25 cellular contexts compared by ENCODE assay signal in the genomic region with DNA sequence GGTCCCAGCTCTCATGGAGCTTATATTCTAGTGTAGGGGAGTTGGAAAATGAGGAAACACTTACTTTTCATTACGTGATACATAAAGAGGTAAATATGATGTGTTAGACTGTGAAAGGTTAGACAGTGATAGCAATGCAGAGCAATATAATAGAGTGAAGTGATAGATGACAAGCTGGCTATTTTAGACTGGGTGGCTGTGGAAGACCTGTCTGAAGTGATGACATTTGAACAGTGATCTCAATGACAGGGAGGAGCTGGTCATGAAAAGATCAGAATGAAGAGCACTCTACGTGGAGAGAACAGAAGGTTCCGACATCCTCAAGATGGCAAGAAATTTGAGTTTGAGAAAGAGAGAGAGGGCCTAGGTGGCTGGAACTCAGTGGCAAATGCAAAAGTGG.
"Had no signal": no experiment of that assay in that cellular context is flagged by ENCODE, and none has a peak within 500 bp of the region (broad histone marks: within the 10 kb centered on the region; RNA-seq: fewer than 3 reads in every experiment).

No MANE protein-coding gene starts in this region.

- H3K4me2 ChIP-seq: neural progenitor cell had no signal

- H3K4me3 ChIP-seq: neural progenitor cell, ovary, psoas muscle, right lobe of liver, sigmoid colon, stomach, thoracic aorta, thyroid gland, tibial nerve, upper lobe of left lung, vagina had no signal

- H3K36me3 ChIP-seq: neural progenitor cell, ovary, right lobe of liver, sigmoid colon, stomach, thoracic aorta, thyroid gland, tibial nerve, upper lobe of left lung, vagina had no signal

- H3K4me1 ChIP-seq: neural progenitor cell, right lobe of liver, thyroid gland, upper lobe of left lung, vagina had no signal

- H3K79me2 ChIP-seq: parathyroid adenoma had no signal

- DNase-seq: natural killer cell; occipital lobe; ovary; posterior cingulate gyrus; psoas muscle; right lobe of liver; sigmoid colon; small intestine; stimulated activated CD4-positive, alpha-beta T cell treated with anti-CD3 and anti-CD28 coated beads, Interleukin-15, amount 100 ng/mL, for 24 hours; stimulated activated CD4-positive, alpha-beta T cell treated with anti-CD3 and anti-CD28 coated beads, Interleukin-2, amount 100 ng/mL, for 24 hours; stimulated activated CD4-positive, alpha-beta T cell treated with anti-CD3 and anti-CD28 coated beads, Interleukin-2, amount 100 ng/mL, for 48 hours; stimulated activated CD4-positive, alpha-beta T cell treated with anti-CD3 and anti-CD28 coated beads, Interleukin-4, amount 100 ng/mL, for 24 hours; stimulated activated naive B cell treated with anti-CD40 and anti-IgM and Interleukin-4, amounts not matched to agents 10 μg/mL and 1 μg/mL and 100 μg/mL, for 72 hours; stimulated activated naive CD4-positive, alpha-beta T cell treated with Interleukin-2 at 50 U/mL for 16 hours; stomach; thyroid gland; trophoblast cell; upper lobe of left lung had no signal

- H3K27me3 ChIP-seq: neural progenitor cell, ovary, right lobe of liver, sigmoid colon, stomach, thyroid gland, tibial nerve, upper lobe of left lung, vagina had no signal

- H3K9ac ChIP-seq: neural progenitor cell, parathyroid adenoma had no signal

- FAIRE-seq: small intestine, urothelium cell line had no signal

- ATAC-seq: natural killer cell; psoas muscle; right lobe of liver; stimulated activated effector memory CD8-positive, alpha-beta T cell treated with anti-CD3 and anti-CD28 coated beads, Interleukin-12 subunit alpha, Interleukin-12 subunit beta, amount 100 ng/mL, for 72 hours; stimulated activated naive B cell treated with anti-CD40 and anti-IgM and Interleukin-4, amounts not matched to agents 10 μg/mL and 1 μg/mL and 100 μg/mL, for 72 hours had no signal

- H3K27ac ChIP-seq: neural progenitor cell, ovary, parathyroid adenoma, psoas muscle, right lobe of liver, sigmoid colon, stomach, thoracic aorta, thyroid gland, tibial nerve, upper lobe of left lung, vagina had no signal

- H3K9me3 ChIP-seq: ovary, psoas muscle, right lobe of liver, sigmoid colon, stomach, thoracic aorta, thyroid gland, tibial nerve, upper lobe of left lung, vagina had no signal

- H2AFZ ChIP-seq: neural progenitor cell, parathyroid adenoma had no signal
